Comparison of ENCODE assay signal across 14 cellular contexts in genomic region chr7:90869335-90869734, GRCh38.
DNase-seq lines count a peak whose midpoint lies in the region; ATAC-seq and TF ChIP-seq lines count a peak whose summit lies in the region.
"Had no signal": no experiment of that assay in that cellular context is flagged by ENCODE, and none has a peak within 500 bp of the region (broad histone marks: within the 10 kb centered on the region; RNA-seq: fewer than 3 reads in every experiment).

No MANE protein-coding gene starts in this region.

- no peak for ATAC-seq in GM18907 (IDR thresholded peaks at IDR 0.05; ENCODE audit: unreplicated experiment)

- H3K27ac Mint-ChIP-seq in activated T-helper 2 cell treated with anti-CD3 and anti-CD28 coated beads, Interferon-gamma antibody, Interleukin-2, Interleukin-4, amounts not matched to agents 10 μg/mL and 5 μg/mL and 100 μg/mL, durations not matched to agents 14 hours and 24 hours and 36 hours: no peak overlapping the region
- H3K27ac Mint-ChIP-seq: CD4-positive, CD25-positive, alpha-beta regulatory T cell; H9 had no signal

- H3K4me1 Mint-ChIP-seq in activated T-helper 2 cell treated with anti-CD3 and anti-CD28 coated beads, Interferon-gamma antibody, Interleukin-2, Interleukin-4, amounts not matched to agents 10 μg/mL and 5 μg/mL and 100 μg/mL, durations not matched to agents 14 hours and 24 hours and 36 hours (ENCODE audit: low read depth): no peaks in the 10 kb centered on the region
- H3K4me1 Mint-ChIP-seq: CD4-positive, CD25-positive, alpha-beta regulatory T cell had no signal

- no peaks in the 10 kb centered on the region for H3K9me3 Mint-ChIP-seq in activated T-helper 2 cell treated with anti-CD3 and anti-CD28 coated beads, Interferon-gamma antibody, Interleukin-2, Interleukin-4, amounts not matched to agents 10 μg/mL and 5 μg/mL and 100 μg/mL, durations not matched to agents 14 hours and 24 hours and 36 hours
- H3K9me3 Mint-ChIP-seq: H9 had no signal

- DNase-seq in AG20443 (ENCODE audit: low spot score): peak; percentile 14
- DNase-seq in M059J (ENCODE audit: low read depth): peak; percentile 1
- peak; percentile 54 for DNase-seq in fibroblast of the aortic adventitia (ENCODE audit: low read depth)
- no peak for DNase-seq in activated gamma-delta T cell treated with Interleukin-2 at 50 U/mL for 16 hours
- DNase-seq in activated T-helper 2 cell treated with anti-CD3 and anti-CD28 coated beads, Interferon-gamma antibody, Interleukin-2, Interleukin-4, amounts not matched to agents 10 μg/mL and 5 μg/mL and 100 μg/mL, durations not matched to agents 14 hours and 24 hours and 36 hours (ENCODE audit: low spot score): no peak
- no peak for DNase-seq in KG1 (lab: John Stamatoyannopoulos, UW)
- DNase-seq: CD4-positive, CD25-positive, alpha-beta regulatory T cell; DMS 273 treated with DMSO at 0.1 percent for 48 hours; DMS79; EL; GOT3; H9 had no signal

- no peaks in the 10 kb centered on the region for H3K27me3 Mint-ChIP-seq in activated T-helper 2 cell treated with anti-CD3 and anti-CD28 coated beads, Interferon-gamma antibody, Interleukin-2, Interleukin-4, amounts not matched to agents 10 μg/mL and 5 μg/mL and 100 μg/mL, durations not matched to agents 14 hours and 24 hours and 36 hours (ENCODE audit: low read depth)
- H3K27me3 Mint-ChIP-seq: CD4-positive, CD25-positive, alpha-beta regulatory T cell had no signal

- intact Hi-C loops in activated T-helper 2 cell treated with anti-CD3 and anti-CD28 coated beads, Interferon-gamma antibody, Interleukin-2, Interleukin-4, amounts not matched to agents 10 μg/mL and 5 μg/mL and 100 μg/mL, durations not matched to agents 14 hours and 24 hours and 36 hours (cut with micrococcal nuclease): no loop called here

- H3K36me3 Mint-ChIP-seq in activated T-helper 2 cell treated with anti-CD3 and anti-CD28 coated beads, Interferon-gamma antibody, Interleukin-2, Interleukin-4, amounts not matched to agents 10 μg/mL and 5 μg/mL and 100 μg/mL, durations not matched to agents 14 hours and 24 hours and 36 hours (ENCODE audit: low read depth): no peaks in the 10 kb centered on the region
- H3K36me3 Mint-ChIP-seq: CD4-positive, CD25-positive, alpha-beta regulatory T cell had no signal

- no peak overlapping the region for H3K4me3 Mint-ChIP-seq in activated T-helper 2 cell treated with anti-CD3 and anti-CD28 coated beads, Interferon-gamma antibody, Interleukin-2, Interleukin-4, amounts not matched to agents 10 μg/mL and 5 μg/mL and 100 μg/mL, durations not matched to agents 14 hours and 24 hours and 36 hours (ENCODE audit: low read depth)
- H3K4me3 Mint-ChIP-seq: CD4-positive, CD25-positive, alpha-beta regulatory T cell; H9 had no signal

- no peak overlapping the region for H3K4me3 ChIP-seq in fibroblast of the aortic adventitia (ENCODE audit: low read depth, low read length)
- H3K4me3 ChIP-seq: BLaER1 treated with 17β-estradiol and CSF1 and Interleukin-3, amounts not matched to agents 10 nM and 100 nM had no signal

- TF ChIP-seq CTCF in fibroblast of the aortic adventitia (IDR thresholded peaks at IDR 0.05; ENCODE audit: insufficient read depth, low read length): no peak

Comparison
In these comparisons a context has a peak if more than half of its experiments do, and no peak if none do; other contexts are left out.
1. DNase-seq: peak in AG20443 (single experiment), M059J (single experiment) and fibroblast of the aortic adventitia (single experiment); none in activated gamma-delta T cell treated with Interleukin-2 at 50 U/mL for 16 hours (single experiment), activated T-helper 2 cell treated with anti-CD3 and anti-CD28 coated beads, Interferon-gamma antibody, Interleukin-2, Interleukin-4, amounts not matched to agents 10 μg/mL and 5 μg/mL and 100 μg/mL, durations not matched to agents 14 hours and 24 hours and 36 hours (single experiment) and KG1 (single experiment).